ENCODE assay signal across 10 cellular contexts in the genomic region with DNA sequence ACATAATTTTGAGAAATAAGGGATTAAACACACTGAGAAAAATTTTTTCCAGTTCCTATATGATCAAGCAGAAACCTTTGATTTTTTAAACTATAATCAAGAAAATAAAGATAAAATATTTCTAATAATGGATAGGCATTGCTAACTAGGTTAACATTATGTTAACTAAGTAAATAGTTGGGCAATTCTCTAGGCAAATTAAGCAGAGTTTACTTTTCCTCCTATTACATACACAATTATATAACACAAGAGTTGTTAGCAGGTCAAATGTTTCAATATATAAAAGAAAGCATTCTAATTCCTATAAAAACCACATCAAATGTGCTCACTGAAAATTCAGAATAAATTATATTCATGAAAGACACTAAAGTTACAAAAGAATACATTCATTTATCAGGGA.
"Had no signal": no experiment of that assay in that cellular context is flagged by ENCODE, and none has a peak within 500 bp of the region (broad histone marks: within the 10 kb centered on the region; RNA-seq: fewer than 3 reads in every experiment).

No MANE protein-coding gene starts in this region.

- H3K9ac ChIP-seq: GM23248 had no signal

- H3K27ac Mint-ChIP-seq: HFFc6 had no signal

- H3K36me3 ChIP-seq: HAP-1 had no signal

- H3K9me3 ChIP-seq: HAP-1 had no signal

- H3K4me1 ChIP-seq: HAP-1 had no signal

- H3K9me3 Mint-ChIP-seq: HFFc6 had no signal

- H3K27ac ChIP-seq: GM23248, HL-60 had no signal

- DNase-seq: GM23248, GOT3, H7, HFFc6, IMR-90, KG1 had no signal

- H3K4me3 ChIP-seq: GM23248, HAP-1, K562 had no signal

- H3K4me3 Mint-ChIP-seq: HFFc6 had no signal

- ATAC-seq: HCT116, K562 had no signal
